ENCODE assay signal across 12 cellular contexts in the genomic region with DNA sequence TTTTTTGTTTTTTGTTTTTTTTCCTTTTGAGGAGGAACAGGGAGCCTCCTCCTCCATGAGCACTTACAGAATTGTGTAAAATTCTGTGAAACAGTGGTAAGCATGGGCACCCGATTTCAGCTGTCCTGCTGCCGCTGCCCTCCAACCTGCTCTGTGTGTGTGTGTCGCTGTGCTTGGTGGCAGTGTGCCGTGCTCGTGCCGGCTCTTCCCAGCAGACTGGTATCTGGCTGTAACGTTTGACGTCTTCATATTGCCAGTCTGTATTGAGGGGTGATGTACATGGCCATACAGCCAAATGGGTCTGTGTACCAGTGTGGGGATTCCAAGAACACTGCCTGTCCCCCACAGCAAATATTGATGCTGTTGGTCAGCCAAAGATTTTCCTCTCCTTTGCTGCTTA.
DNase-seq lines count a peak whose midpoint lies in the region; ATAC-seq, FAIRE-seq and TF ChIP-seq lines count a peak whose summit lies in the region.
"Had no signal": no experiment of that assay in that cellular context is flagged by ENCODE, and none has a peak within 500 bp of the region (broad histone marks: within the 10 kb centered on the region; RNA-seq: fewer than 3 reads in every experiment).

No MANE protein-coding gene starts in this region.

- CTCF ChIA-PET in A549 (lab: Yijun Ruan, JAX) = interaction anchor here (0.7 to 1.3 kb wide), 2 partner anchors 22 to 252 kb away, joined by 4 to 6 read pairs; no protein-coding TSS in a partner anchor

- H3K4me3 ChIP-seq in A549 (no peak overlapping the region), GM23248 (no peak overlapping the region), astrocyte (ENCODE audit: insufficient read depth, low read depth, low read length) (no peak overlapping the region)
- H3K4me3 ChIP-seq: PC-9 had no signal

- H3K79me2 ChIP-seq in GM23248 (ENCODE audit: insufficient read depth) (peaks cover 3% of the 10 kb centered on the region), astrocyte (ENCODE audit: insufficient read depth, low read length) (peaks cover under 1% of the 10 kb centered on the region)

- ATAC-seq in A549 (no peak), HG03565 (IDR thresholded peaks at IDR 0.05; ENCODE audit: unreplicated experiment) (no peak), HG02885 (IDR thresholded peaks at IDR 0.05; ENCODE audit: poor library complexity, unreplicated experiment) (no peak)
- ATAC-seq in natural killer cell treated with Interleukin-12 subunit alpha and Interleukin-12 subunit beta and Interleukin-15 and Interleukin-18, amount 100 ng/mL, for 72 hours = no peak

- H3K27me3 ChIP-seq in GM23248 (replicated peaks; ENCODE audit: insufficient read depth) (no peaks in the 10 kb centered on the region), astrocyte (ENCODE audit: insufficient read depth, low read length) (no peaks in the 10 kb centered on the region)

- H3F3A ChIP-seq in GM23248 (ENCODE audit: insufficient read depth) = peaks cover 26% of the 10 kb centered on the region

- no peak for TF ChIP-seq RAD21 in A549 (conservative IDR thresholded peaks at IDR 0.05 in 1 of 2, IDR thresholded peaks at IDR 0.05 in 1 of 2)

- H3K4me1 Mint-ChIP-seq in astrocyte (ENCODE audit: low read depth, unreplicated experiment) = peaks cover 28% of the 10 kb centered on the region
- peaks cover 11 to 19% of the 10 kb centered on the region in 2 donors for H3K4me1 Mint-ChIP-seq in natural killer cell treated with Interleukin-12 subunit alpha and Interleukin-12 subunit beta and Interleukin-15 and Interleukin-18, amount 100 ng/mL, for 72 hours (ENCODE audit: low read depth in 2 of 2)

- TF ChIP-seq EP300 in A549 (IDR thresholded peaks at IDR 0.05) = no peak

- no peak for TF ChIP-seq POLR2A in A549 (IDR thresholded peaks at IDR 0.05; ENCODE audit: low read length)

- TF ChIP-seq CTCF in A549 (IDR thresholded peaks at IDR 0.05) (no peak; the same call in 2 of the 3 replicates), astrocyte (IDR thresholded peaks at IDR 0.05; ENCODE audit: insufficient read depth, low read depth, low read length) (no peak)

- H3K4me2 ChIP-seq in A549 = peak overlapping the region; percentile 52
- peak overlapping the region; percentile 29 for H3K4me2 ChIP-seq in GM23248 (ENCODE audit: unreplicated experiment)
- H3K4me2 ChIP-seq in astrocyte (ENCODE audit: low read length) = peak overlapping the region; percentile 64
- H3K4me2 ChIP-seq: PC-9 had no signal

- H3K4me3 Mint-ChIP-seq in astrocyte (ENCODE audit: unreplicated experiment) = peak overlapping the region; percentile 76
- peak overlapping the region; percentile 31 for H3K4me3 Mint-ChIP-seq in natural killer cell treated with Interleukin-12 subunit alpha and Interleukin-12 subunit beta and Interleukin-15 and Interleukin-18, amount 100 ng/mL, for 72 hours

- H3K36me3 ChIP-seq in GM23248 (ENCODE audit: low read depth) (peaks cover 26% of the 10 kb centered on the region; the same call in 1 of the 2 replicates), astrocyte (ENCODE audit: insufficient read depth, low read length) (peaks cover 35% of the 10 kb centered on the region)

- H3K9me3 ChIP-seq in A549 (no peaks in the 10 kb centered on the region), GM23248 (ENCODE audit: low read depth) (no peaks in the 10 kb centered on the region), astrocyte (ENCODE audit: insufficient read depth, low read depth, low read length) (no peaks in the 10 kb centered on the region)

- 88% methylated on average over 8 of the region's 8 CpGs for WGBS in A549 (ENCODE audit: missing lambda C conversion rate)
- 73 to 77% methylated on average over 8 of the region's 8 CpGs for WGBS in GM23248 (ENCODE audit: low coverage in 1 of 2, low lambda C conversion rate in 2 of 2, missing lambda C conversion rate in 2 of 2), 2 experiments

- no peaks in the 10 kb centered on the region for H3K27me3 Mint-ChIP-seq in astrocyte (ENCODE audit: low read depth, unreplicated experiment)
- no peaks in the 10 kb centered on the region for H3K27me3 Mint-ChIP-seq in natural killer cell treated with Interleukin-12 subunit alpha and Interleukin-12 subunit beta and Interleukin-15 and Interleukin-18, amount 100 ng/mL, for 72 hours
- H3K27me3 Mint-ChIP-seq: naive B cell had no signal

- H3K9me3 Mint-ChIP-seq in astrocyte (ENCODE audit: unreplicated experiment) = peaks cover 1% of the 10 kb centered on the region
- no peaks in the 10 kb centered on the region for H3K9me3 Mint-ChIP-seq in natural killer cell treated with Interleukin-12 subunit alpha and Interleukin-12 subunit beta and Interleukin-15 and Interleukin-18, amount 100 ng/mL, for 72 hours
- H3K9me3 Mint-ChIP-seq: naive B cell had no signal

- H3K27ac Mint-ChIP-seq in astrocyte (ENCODE audit: unreplicated experiment) = peak overlapping the region; percentile 98
- peak overlapping the region; percentile 53 to 89 for H3K27ac Mint-ChIP-seq in natural killer cell treated with Interleukin-12 subunit alpha and Interleukin-12 subunit beta and Interleukin-15 and Interleukin-18, amount 100 ng/mL, for 72 hours

- peaks cover 29% of the 10 kb centered on the region for H3K4me1 ChIP-seq in A549
- H3K4me1 ChIP-seq in GM23248 (ENCODE audit: insufficient read depth) = peaks cover 26% of the 10 kb centered on the region
- peaks cover 28% of the 10 kb centered on the region for H3K4me1 ChIP-seq in astrocyte (ENCODE audit: insufficient read depth, low read length)

- H3K9ac ChIP-seq in GM23248 (peak overlapping the region; percentile 71), astrocyte (ENCODE audit: low read length) (peak overlapping the region; percentile 73)

- DNase-seq in A549 (ENCODE audit: low read depth in 1 of 2, low spot score in 1 of 2) = no peak
- DNase-seq in GM23248 = no peak
- no peak for DNase-seq in astrocyte (ENCODE audit: low read depth)
- DNase-seq in natural killer cell treated with Interleukin-12 subunit alpha and Interleukin-12 subunit beta and Interleukin-15 and Interleukin-18, amount 100 ng/mL, for 72 hours (ENCODE audit: low spot score) = no peak
- DNase-seq in posterior vena cava (ENCODE audit: low spot score) = no peak
- no peak for DNase-seq in SW480 (ENCODE audit: low spot score)
- DNase-seq: naive B cell, NCI-H187 treated with DMSO at 0.1 percent for 48 hours had no signal

- in situ Hi-C loops in GM23248 (cut with MboI) = loop anchor here (10.0 kb wide), 1 partner anchor 251 kb away; no protein-coding TSS in a partner anchor

- POLR2A ChIA-PET in A549 (lab: Yijun Ruan, JAX) = no interaction called here

- no peaks in the 10 kb centered on the region for H3K9me2 ChIP-seq in GM23248 (ENCODE audit: insufficient read depth)

- H3K36me3 Mint-ChIP-seq in astrocyte (ENCODE audit: low read depth, unreplicated experiment) = peaks cover 39% of the 10 kb centered on the region
- H3K36me3 Mint-ChIP-seq in natural killer cell treated with Interleukin-12 subunit alpha and Interleukin-12 subunit beta and Interleukin-15 and Interleukin-18, amount 100 ng/mL, for 72 hours = no peaks in the 10 kb centered on the region
- H3K36me3 Mint-ChIP-seq: naive B cell had no signal

- H3K27ac ChIP-seq in A549 (peak overlapping the region; percentile 37 to 80; a peak in 5 of 6 replicates), GM23248 (peak overlapping the region; percentile 91), astrocyte (ENCODE audit: low read depth, low read length) (peak overlapping the region; percentile 90)
- H3K27ac ChIP-seq: C4-2B, PC-9 had no signal

- no peak overlapping the region for H2AFZ ChIP-seq in GM23248
- H2AFZ ChIP-seq in astrocyte (ENCODE audit: low read depth, low read length) = no peak overlapping the region
- H2AFZ ChIP-seq: PC-9 had no signal

- intact Hi-C loops in posterior vena cava (cut with DNase I) = no loop called here

- no peak for FAIRE-seq in A549 (lab: Jason Lieb, UNC)
- FAIRE-seq in astrocyte (lab: Jason Lieb, UNC) = peak; percentile 37

- no peaks in the 10 kb centered on the region for H4K20me1 ChIP-seq in GM23248 (ENCODE audit: insufficient read depth)
- no peaks in the 10 kb centered on the region for H4K20me1 ChIP-seq in astrocyte (ENCODE audit: insufficient read depth, low read length)

TF ChIP-seq in A549, 52 proteins besides CTCF, POLR2A, EP300 and RAD21 (continues in another document):
- TF ChIP-seq, protein P1, sequence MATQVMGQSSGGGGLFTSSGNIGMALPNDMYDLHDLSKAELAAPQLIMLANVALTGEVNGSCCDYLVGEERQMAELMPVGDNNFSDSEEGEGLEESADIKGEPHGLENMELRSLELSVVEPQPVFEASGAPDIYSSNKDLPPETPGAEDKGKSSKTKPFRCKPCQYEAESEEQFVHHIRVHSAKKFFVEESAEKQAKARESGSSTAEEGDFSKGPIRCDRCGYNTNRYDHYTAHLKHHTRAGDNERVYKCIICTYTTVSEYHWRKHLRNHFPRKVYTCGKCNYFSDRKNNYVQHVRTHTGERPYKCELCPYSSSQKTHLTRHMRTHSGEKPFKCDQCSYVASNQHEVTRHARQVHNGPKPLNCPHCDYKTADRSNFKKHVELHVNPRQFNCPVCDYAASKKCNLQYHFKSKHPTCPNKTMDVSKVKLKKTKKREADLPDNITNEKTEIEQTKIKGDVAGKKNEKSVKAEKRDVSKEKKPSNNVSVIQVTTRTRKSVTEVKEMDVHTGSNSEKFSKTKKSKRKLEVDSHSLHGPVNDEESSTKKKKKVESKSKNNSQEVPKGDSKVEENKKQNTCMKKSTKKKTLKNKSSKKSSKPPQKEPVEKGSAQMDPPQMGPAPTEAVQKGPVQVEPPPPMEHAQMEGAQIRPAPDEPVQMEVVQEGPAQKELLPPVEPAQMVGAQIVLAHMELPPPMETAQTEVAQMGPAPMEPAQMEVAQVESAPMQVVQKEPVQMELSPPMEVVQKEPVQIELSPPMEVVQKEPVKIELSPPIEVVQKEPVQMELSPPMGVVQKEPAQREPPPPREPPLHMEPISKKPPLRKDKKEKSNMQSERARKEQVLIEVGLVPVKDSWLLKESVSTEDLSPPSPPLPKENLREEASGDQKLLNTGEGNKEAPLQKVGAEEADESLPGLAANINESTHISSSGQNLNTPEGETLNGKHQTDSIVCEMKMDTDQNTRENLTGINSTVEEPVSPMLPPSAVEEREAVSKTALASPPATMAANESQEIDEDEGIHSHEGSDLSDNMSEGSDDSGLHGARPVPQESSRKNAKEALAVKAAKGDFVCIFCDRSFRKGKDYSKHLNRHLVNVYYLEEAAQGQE (IDR thresholded peaks at IDR 0.05) = no peak
- TF ChIP-seq GATA3 (IDR thresholded peaks at IDR 0.05; ENCODE audit: borderline replicate concordance) = no peak
- no peak for TF ChIP-seq EHF (CRISPR knock-in tag; IDR thresholded peaks at IDR 0.05)
- TF ChIP-seq, protein P2, sequence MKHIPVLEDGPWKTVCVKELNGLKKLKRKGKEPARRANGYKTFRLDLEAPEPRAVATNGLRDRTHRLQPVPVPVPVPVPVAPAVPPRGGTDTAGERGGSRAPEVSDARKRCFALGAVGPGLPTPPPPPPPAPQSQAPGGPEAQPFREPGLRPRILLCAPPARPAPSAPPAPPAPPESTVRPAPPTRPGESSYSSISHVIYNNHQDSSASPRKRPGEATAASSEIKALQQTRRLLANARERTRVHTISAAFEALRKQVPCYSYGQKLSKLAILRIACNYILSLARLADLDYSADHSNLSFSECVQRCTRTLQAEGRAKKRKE (CRISPR knock-in tag; IDR thresholded peaks at IDR 0.05; ENCODE audit: low read depth) = no peak
- no peak for TF ChIP-seq MAFK (IDR thresholded peaks at IDR 0.05; ENCODE audit: partially characterized antibody)
